ENCODE assay signal across 19 cellular contexts in genomic region chr9:135335691-135336181, GRCh38.
DNase-seq lines count a peak whose midpoint lies in the region; ATAC-seq and TF ChIP-seq lines count a peak whose summit lies in the region.
"Had no signal": no experiment of that assay in that cellular context is flagged by ENCODE, and none has a peak within 500 bp of the region (broad histone marks: within the 10 kb centered on the region; RNA-seq: fewer than 3 reads in every experiment).

No MANE protein-coding gene starts in this region.

- no peak overlapping the region for H2AFZ ChIP-seq in osteoblast (ENCODE audit: low read length)

- no peak for TF ChIP-seq CTCF in osteoblast (IDR thresholded peaks at IDR 0.05; ENCODE audit: extremely low read depth, low read depth, low read length)

- no peaks in the 10 kb centered on the region for H3K9me3 Mint-ChIP-seq in activated CD4-positive, alpha-beta memory T cell treated with anti-CD3 and anti-CD28 coated beads, Interleukin-2, amount 10 ng/mL, durations not matched to agents 7 days and 5 days
- H3K9me3 Mint-ChIP-seq in activated CD4-positive, alpha-beta memory T cell treated with anti-CD3 and anti-CD28 coated beads for 36 hours, result no peaks in the 10 kb centered on the region

- in situ Hi-C loops in ACHN (cut with HindIII; ENCODE audit: low pct_ligation_motif_present, low pct_unique_long_range_greater_than_20kb, low sequenced_read_pairs), result no loop called here

- no peak overlapping the region for H3K4me3 ChIP-seq in osteoblast (ENCODE audit: insufficient read depth, low read length)
- H3K4me3 ChIP-seq: K562 had no signal

- H3K9me3 ChIP-seq in osteoblast (ENCODE audit: low read depth, low read length), result no peaks in the 10 kb centered on the region

- H3K27me3 ChIP-seq in osteoblast (ENCODE audit: insufficient read depth, low read length), result peaks cover 11% of the 10 kb centered on the region

- no peak overlapping the region for H3K4me2 ChIP-seq in osteoblast (ENCODE audit: insufficient read depth, low read length)

- ATAC-seq in HG03565 (IDR thresholded peaks at IDR 0.05; ENCODE audit: unreplicated experiment), result no peak
- ATAC-seq: HCT116, K562 had no signal

- no peaks in the 10 kb centered on the region for H4K20me1 ChIP-seq in osteoblast (ENCODE audit: insufficient read depth, low read length)

- H3K36me3 Mint-ChIP-seq in activated CD4-positive, alpha-beta memory T cell treated with anti-CD3 and anti-CD28 coated beads, Interleukin-2, amount 10 ng/mL, durations not matched to agents 7 days and 5 days (ENCODE audit: low read depth), result no peaks in the 10 kb centered on the region
- H3K36me3 Mint-ChIP-seq in activated CD4-positive, alpha-beta memory T cell treated with anti-CD3 and anti-CD28 coated beads for 36 hours, result no peaks in the 10 kb centered on the region

- POLR2A ChIA-PET in activated CD4-positive, alpha-beta memory T cell treated with anti-CD3 and anti-CD28 coated beads, Interleukin-2, amount 10 ng/mL, durations not matched to agents 7 days and 5 days (lab: Charles Lee), result no interaction called here
- POLR2A ChIA-PET in activated CD4-positive, alpha-beta memory T cell treated with anti-CD3 and anti-CD28 coated beads for 36 hours (lab: Charles Lee), result no interaction called here

- intact Hi-C loops in activated CD4-positive, alpha-beta memory T cell treated with anti-CD3 and anti-CD28 coated beads for 36 hours (cut with micrococcal nuclease), result no loop called here

- H3K4me1 ChIP-seq in osteoblast (ENCODE audit: insufficient read depth, low read length), result no peaks in the 10 kb centered on the region

- no peak overlapping the region for H3K27ac ChIP-seq in osteoblast (ENCODE audit: low read depth, low read length)
- H3K27ac ChIP-seq: C4-2B, HL-60, RWPE1 had no signal

- no peaks in the 10 kb centered on the region for H3K36me3 ChIP-seq in osteoblast (ENCODE audit: insufficient read depth, low read length)

- H3K4me1 Mint-ChIP-seq in activated CD4-positive, alpha-beta memory T cell treated with anti-CD3 and anti-CD28 coated beads, Interleukin-2, amount 10 ng/mL, durations not matched to agents 7 days and 5 days, result no peaks in the 10 kb centered on the region
- no peaks in the 10 kb centered on the region for H3K4me1 Mint-ChIP-seq in activated CD4-positive, alpha-beta memory T cell treated with anti-CD3 and anti-CD28 coated beads for 36 hours (ENCODE audit: low read depth)

- peaks cover 2% of the 10 kb centered on the region for H3K27me3 Mint-ChIP-seq in activated CD4-positive, alpha-beta memory T cell treated with anti-CD3 and anti-CD28 coated beads, Interleukin-2, amount 10 ng/mL, durations not matched to agents 7 days and 5 days
- peaks cover 5% of the 10 kb centered on the region for H3K27me3 Mint-ChIP-seq in activated CD4-positive, alpha-beta memory T cell treated with anti-CD3 and anti-CD28 coated beads for 36 hours

- H3K27ac Mint-ChIP-seq in activated CD4-positive, alpha-beta memory T cell treated with anti-CD3 and anti-CD28 coated beads, Interleukin-2, amount 10 ng/mL, durations not matched to agents 7 days and 5 days, result no peak overlapping the region
- no peak overlapping the region for H3K27ac Mint-ChIP-seq in activated CD4-positive, alpha-beta memory T cell treated with anti-CD3 and anti-CD28 coated beads for 36 hours

- H3K79me2 ChIP-seq in osteoblast (ENCODE audit: insufficient read depth, low read length), result no peaks in the 10 kb centered on the region

- CTCF ChIA-PET in activated CD4-positive, alpha-beta memory T cell treated with anti-CD3 and anti-CD28 coated beads, Interleukin-2, amount 10 ng/mL, durations not matched to agents 7 days and 5 days (lab: Charles Lee), result no interaction called here
- CTCF ChIA-PET in activated CD4-positive, alpha-beta memory T cell treated with anti-CD3 and anti-CD28 coated beads for 36 hours (lab: Charles Lee), result no interaction called here

- peak; percentile 6 for DNase-seq in activated CD4-positive, alpha-beta memory T cell treated with anti-CD3 and anti-CD28 coated beads, Interleukin-2, amount 10 ng/mL, durations not matched to agents 7 days and 5 days
- DNase-seq in activated CD4-positive, alpha-beta memory T cell treated with anti-CD3 and anti-CD28 coated beads for 36 hours, result no peak
- DNase-seq in ecto neural progenitor cell (ENCODE audit: low spot score) (peak; percentile 25), osteoblast (ENCODE audit: insufficient read length, low spot score, missing footprints) (peak; percentile 55), ureter (ENCODE audit: low spot score) (peak; percentile 15), ACHN (no peak), C1 segment of cervical spinal cord (lab: John Stamatoyannopoulos, UW) (no peak)
- DNase-seq: 8988T, DMS53, NCI-H1048, NCI-H146, NCI-H345, NCI-H69 had no signal

- no peak overlapping the region for H3K4me3 Mint-ChIP-seq in activated CD4-positive, alpha-beta memory T cell treated with anti-CD3 and anti-CD28 coated beads, Interleukin-2, amount 10 ng/mL, durations not matched to agents 7 days and 5 days
- H3K4me3 Mint-ChIP-seq in activated CD4-positive, alpha-beta memory T cell treated with anti-CD3 and anti-CD28 coated beads for 36 hours, result no peak overlapping the region

Comparison
In these comparisons a context has a peak if more than half of its experiments do, and no peak if none do; other contexts are left out.
1. DNase-seq: peak in activated CD4-positive, alpha-beta memory T cell treated with anti-CD3 and anti-CD28 coated beads, Interleukin-2, amount 10 ng/mL, durations not matched to agents 7 days and 5 days (single experiment), ecto neural progenitor cell (single experiment), osteoblast (single experiment) and ureter (single experiment); none in activated CD4-positive, alpha-beta memory T cell treated with anti-CD3 and anti-CD28 coated beads for 36 hours (single experiment), ACHN (single experiment) and C1 segment of cervical spinal cord (0 of 14).